15 cellular contexts compared by ENCODE assay signal in the genomic region with DNA sequence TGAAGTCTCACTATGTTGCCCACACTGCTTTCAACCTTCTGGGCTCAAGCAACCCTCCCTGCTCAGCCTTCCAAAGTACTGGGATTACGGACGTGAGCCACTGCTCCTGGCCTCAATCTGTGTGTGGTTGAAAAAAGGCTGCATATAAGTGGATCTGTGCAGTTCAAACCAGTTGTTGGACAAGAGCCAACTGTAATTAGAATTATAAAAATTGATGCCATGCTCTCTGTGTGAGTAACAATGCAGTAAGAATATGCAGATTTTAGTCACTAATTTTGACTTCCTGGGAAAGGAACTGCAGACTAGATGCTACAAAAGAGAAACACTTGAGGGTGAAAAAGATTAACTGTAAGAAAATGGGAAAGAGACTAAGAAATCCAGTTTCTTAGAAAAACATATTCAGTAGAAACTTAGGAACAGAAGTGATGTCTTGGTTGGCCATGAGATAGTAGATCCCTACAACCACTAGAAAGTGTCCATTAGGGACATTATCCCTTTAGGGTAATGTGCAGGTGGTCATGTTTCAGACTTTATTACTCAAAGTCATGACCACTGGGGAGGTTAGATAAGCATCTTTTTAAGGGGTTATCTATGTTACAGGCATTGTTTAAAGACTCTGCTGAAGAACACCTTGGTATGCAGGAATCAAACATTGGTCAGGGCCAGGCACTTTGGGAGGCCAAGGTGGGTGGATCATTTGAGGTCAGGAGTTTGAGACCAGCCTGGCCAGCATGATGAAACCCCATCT. TPM values are rescaled to one million over a fixed set of nuclear protein-coding genes. Genes with fewer than 3 reads are reported as not detected.
DNase-seq lines count a peak whose midpoint lies in the region; ATAC-seq, FAIRE-seq and TF ChIP-seq lines count a peak whose summit lies in the region.
"Had no signal": no experiment of that assay in that cellular context is flagged by ENCODE, and none has a peak within 500 bp of the region (broad histone marks: within the 10 kb centered on the region; RNA-seq: fewer than 3 reads in every experiment).

No MANE protein-coding gene starts in this region.

- H3K36me3 Mint-ChIP-seq in GM23338 (ENCODE audit: low read depth): peaks cover 15% of the 10 kb centered on the region

- H3K4me3 Mint-ChIP-seq in GM23338: no peak overlapping the region
- H3K4me3 Mint-ChIP-seq: stimulated activated naive CD8-positive, alpha-beta T cell treated with anti-CD3 and anti-CD28 coated beads, Interleukin-15, Interleukin-2, amounts not matched to agents 100 ng/mL and 50 ng/mL, for 24 hours had no signal

- no peak for TF ChIP-seq POLR2A in adrenal gland (IDR thresholded peaks at IDR 0.05)

- H3K27ac Mint-ChIP-seq in GM23338: peak overlapping the region; percentile 80
- H3K27ac Mint-ChIP-seq: stimulated activated naive CD8-positive, alpha-beta T cell treated with anti-CD3 and anti-CD28 coated beads, Interleukin-15, Interleukin-2, amounts not matched to agents 100 ng/mL and 50 ng/mL, for 24 hours had no signal

- WGBS in adrenal gland, 4 donors: 86 to 98% (median 90%) methylated on average over 2 of the region's 2 CpGs
- 92 to 94% methylated on average over 2 of the region's 2 CpGs for WGBS in pancreas, 2 donors

- FAIRE-seq in pancreas (lab: Jason Lieb, UNC): no peak
- FAIRE-seq: A204.1 had no signal

- peak; percentile 6 for DNase-seq in DMS79 treated with DMSO at 0.1 percent for 48 hours (lab: John Stamatoyannopoulos, UW)
- no peak for DNase-seq in DMS79 (lab: John Stamatoyannopoulos, UW)
- no peak for DNase-seq in GM23338 (ENCODE audit: low spot score)
- peak in 1 of 2 experiments; percentile 60 for DNase-seq in SJSA1 (ENCODE audit: low read depth in 1 of 2, low spot score in 2 of 2)
- DNase-seq in foreskin fibroblast: peak; percentile 45 to 67
- no peak for DNase-seq in AML-193 (lab: John Stamatoyannopoulos, UW)
- DNase-seq in adrenal gland: no peak
- DNase-seq in pancreas: no peak
- DNase-seq: activated CD4-positive, alpha-beta T cell treated with anti-CD3 and anti-CD28 coated beads for 1 hour; head of caudate nucleus; NCI-H2107; occipital lobe; SHP77 treated with DMSO at 0.1 percent for 48 hours had no signal

- H3K36me3 ChIP-seq in GM23338 (ENCODE audit: insufficient read depth): no peaks in the 10 kb centered on the region
- H3K36me3 ChIP-seq in SJSA1: peaks cover 38% of the 10 kb centered on the region
- peaks cover 0 to 8% of the 10 kb centered on the region in 2 donors for H3K36me3 ChIP-seq in adrenal gland (replicated peaks in 1 of 2)
- peaks cover 0 to 2% (median 0%) of the 10 kb centered on the region in 3 donors for H3K36me3 ChIP-seq in pancreas

- intact Hi-C loops in adrenal gland (cut with DNase I) (no loop called here), pancreas (cut with DNase I) (no loop called here)

- H3K27me3 ChIP-seq in GM23338 (ENCODE audit: insufficient read depth) (no peaks in the 10 kb centered on the region), SJSA1 (replicated peaks) (no peaks in the 10 kb centered on the region), adrenal gland (no peaks in the 10 kb centered on the region), pancreas (no peaks in the 10 kb centered on the region)

- H3K4me1 ChIP-seq in GM23338 (ENCODE audit: insufficient read depth): peaks cover 7% of the 10 kb centered on the region
- peaks cover 48% of the 10 kb centered on the region for H3K4me1 ChIP-seq in SJSA1 (replicated peaks)
- peaks cover 9 to 32% of the 10 kb centered on the region in 2 donors for H3K4me1 ChIP-seq in adrenal gland (replicated peaks in 1 of 2)
- peaks cover 17 to 25% (median 19%) of the 10 kb centered on the region in 3 donors for H3K4me1 ChIP-seq in pancreas

- peaks cover 93% of the 10 kb centered on the region for H3K79me2 ChIP-seq in GM23338 (replicated peaks; ENCODE audit: insufficient read depth)

- no peaks in the 10 kb centered on the region for H3K9me3 Mint-ChIP-seq in GM23338
- H3K9me3 Mint-ChIP-seq: stimulated activated naive CD8-positive, alpha-beta T cell treated with anti-CD3 and anti-CD28 coated beads, Interleukin-15, Interleukin-2, amounts not matched to agents 100 ng/mL and 50 ng/mL, for 24 hours had no signal

- peaks cover 23% of the 10 kb centered on the region for H3K4me1 Mint-ChIP-seq in GM23338

- H4K20me1 ChIP-seq in GM23338 (replicated peaks; ENCODE audit: insufficient read depth): peaks cover 30% of the 10 kb centered on the region

- no peak overlapping the region for H3K4me2 ChIP-seq in GM23338

- H3K27ac ChIP-seq in GM23338 (ENCODE audit: low read depth) (no peak overlapping the region), SJSA1 (peak overlapping the region; percentile 78), adrenal gland (no peak overlapping the region), pancreas (no peak overlapping the region)

- no peak for TF ChIP-seq CTCF in GM23338 (conservative IDR thresholded peaks at IDR 0.05; ENCODE audit: low read depth in 2 of 2)
- no peak for TF ChIP-seq CTCF in foreskin fibroblast (IDR thresholded peaks at IDR 0.05; ENCODE audit: low read depth, low read length)
- no peak for TF ChIP-seq CTCF in adrenal gland (IDR thresholded peaks at IDR 0.05)
- TF ChIP-seq CTCF in pancreas (IDR thresholded peaks at IDR 0.05): no peak

- peaks cover 2% of the 10 kb centered on the region for H3K27me3 Mint-ChIP-seq in GM23338 (ENCODE audit: insufficient read depth, low read depth, poor library complexity)
- H3K27me3 Mint-ChIP-seq: stimulated activated naive CD8-positive, alpha-beta T cell treated with anti-CD3 and anti-CD28 coated beads, Interleukin-15, Interleukin-2, amounts not matched to agents 100 ng/mL and 50 ng/mL, for 24 hours had no signal

- H2AFZ ChIP-seq in GM23338: no peak overlapping the region

- H3K9me2 ChIP-seq in GM23338 (ENCODE audit: insufficient read depth): no peaks in the 10 kb centered on the region

- ATAC-seq in GM23338 (no peak), pancreas (no peak)

- H3K4me3 ChIP-seq in GM23338: no peak overlapping the region
- no peak overlapping the region for H3K4me3 ChIP-seq in SJSA1
- no peak overlapping the region for H3K4me3 ChIP-seq in foreskin fibroblast (ENCODE audit: low read depth in 1 of 2, low read length in 2 of 2)
- no peak overlapping the region for H3K4me3 ChIP-seq in adrenal gland
- no peak overlapping the region for H3K4me3 ChIP-seq in pancreas

- H3K9me3 ChIP-seq in SJSA1 (replicated peaks) (no peaks in the 10 kb centered on the region), adrenal gland (replicated peaks in 1 of 3) (no peaks in the 10 kb centered on the region), pancreas (no peaks in the 10 kb centered on the region)

- no peaks in the 10 kb centered on the region for H3F3A ChIP-seq in GM23338 (replicated peaks; ENCODE audit: low read depth)

TF ChIP-seq in GM23338, 12 proteins besides CTCF, POLR2A, EP300 and RAD21 (continues in another document):
- TF ChIP-seq EZH2 (IDR thresholded peaks at IDR 0.05; ENCODE audit: low read depth, unreplicated experiment) (no peak), ZNF331 (CRISPR knock-in tag; IDR thresholded peaks at IDR 0.05; ENCODE audit: low read depth) (no peak), STAT1 (IDR thresholded peaks at IDR 0.05; ENCODE audit: unreplicated experiment) (no peak), JUNB (IDR thresholded peaks at IDR 0.05; ENCODE audit: unreplicated experiment) (no peak), NANOG (IDR thresholded peaks at IDR 0.05; ENCODE audit: borderline replicate concordance) (no peak), CREB1 (CRISPR knock-in tag; IDR thresholded peaks at IDR 0.05; ENCODE audit: low read depth) (no peak), ZNF114 (CRISPR knock-in tag; IDR thresholded peaks at IDR 0.05) (no peak)
- TF ChIP-seq, protein P1, sequence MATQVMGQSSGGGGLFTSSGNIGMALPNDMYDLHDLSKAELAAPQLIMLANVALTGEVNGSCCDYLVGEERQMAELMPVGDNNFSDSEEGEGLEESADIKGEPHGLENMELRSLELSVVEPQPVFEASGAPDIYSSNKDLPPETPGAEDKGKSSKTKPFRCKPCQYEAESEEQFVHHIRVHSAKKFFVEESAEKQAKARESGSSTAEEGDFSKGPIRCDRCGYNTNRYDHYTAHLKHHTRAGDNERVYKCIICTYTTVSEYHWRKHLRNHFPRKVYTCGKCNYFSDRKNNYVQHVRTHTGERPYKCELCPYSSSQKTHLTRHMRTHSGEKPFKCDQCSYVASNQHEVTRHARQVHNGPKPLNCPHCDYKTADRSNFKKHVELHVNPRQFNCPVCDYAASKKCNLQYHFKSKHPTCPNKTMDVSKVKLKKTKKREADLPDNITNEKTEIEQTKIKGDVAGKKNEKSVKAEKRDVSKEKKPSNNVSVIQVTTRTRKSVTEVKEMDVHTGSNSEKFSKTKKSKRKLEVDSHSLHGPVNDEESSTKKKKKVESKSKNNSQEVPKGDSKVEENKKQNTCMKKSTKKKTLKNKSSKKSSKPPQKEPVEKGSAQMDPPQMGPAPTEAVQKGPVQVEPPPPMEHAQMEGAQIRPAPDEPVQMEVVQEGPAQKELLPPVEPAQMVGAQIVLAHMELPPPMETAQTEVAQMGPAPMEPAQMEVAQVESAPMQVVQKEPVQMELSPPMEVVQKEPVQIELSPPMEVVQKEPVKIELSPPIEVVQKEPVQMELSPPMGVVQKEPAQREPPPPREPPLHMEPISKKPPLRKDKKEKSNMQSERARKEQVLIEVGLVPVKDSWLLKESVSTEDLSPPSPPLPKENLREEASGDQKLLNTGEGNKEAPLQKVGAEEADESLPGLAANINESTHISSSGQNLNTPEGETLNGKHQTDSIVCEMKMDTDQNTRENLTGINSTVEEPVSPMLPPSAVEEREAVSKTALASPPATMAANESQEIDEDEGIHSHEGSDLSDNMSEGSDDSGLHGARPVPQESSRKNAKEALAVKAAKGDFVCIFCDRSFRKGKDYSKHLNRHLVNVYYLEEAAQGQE (IDR thresholded peaks at IDR 0.05; ENCODE audit: unreplicated experiment): no peak
- TF ChIP-seq, protein P2, sequence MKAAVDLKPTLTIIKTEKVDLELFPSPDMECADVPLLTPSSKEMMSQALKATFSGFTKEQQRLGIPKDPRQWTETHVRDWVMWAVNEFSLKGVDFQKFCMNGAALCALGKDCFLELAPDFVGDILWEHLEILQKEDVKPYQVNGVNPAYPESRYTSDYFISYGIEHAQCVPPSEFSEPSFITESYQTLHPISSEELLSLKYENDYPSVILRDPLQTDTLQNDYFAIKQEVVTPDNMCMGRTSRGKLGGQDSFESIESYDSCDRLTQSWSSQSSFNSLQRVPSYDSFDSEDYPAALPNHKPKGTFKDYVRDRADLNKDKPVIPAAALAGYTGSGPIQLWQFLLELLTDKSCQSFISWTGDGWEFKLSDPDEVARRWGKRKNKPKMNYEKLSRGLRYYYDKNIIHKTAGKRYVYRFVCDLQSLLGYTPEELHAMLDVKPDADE (IDR thresholded peaks at IDR 0.05): no peak

RNA-seq across cellular contexts. Expression of a gene that starts 26.3 kb away (rescaled TPM):
- total RNA-seq in GM23338 (2014; rRNA removed; shearing (Covaris generic)): 24.9 and 31.6 TPM in 2 replicates
- polyA plus RNA-seq in GM23338 (2016; fragmentation: Nextera tagmentation; extraction: Ambion mirVana) (16.1 and 16.4 TPM in 2 replicates), adrenal gland (10 to 100 TPM in 1 of 3 donors, 1 to 10 TPM in 2; 5.8 to 46.3 (median 7.5) TPM), pancreas (1 to 10 TPM; 5.7 to 8.2 TPM)
- 40.1 and 62.9 TPM in 2 replicates for total RNA-seq in SJSA1 (2014; rRNA removed; shearing (Covaris generic))
- total RNA-seq in adrenal gland (10 to 100 TPM; 32.3 to 67.6 (median 54.0) TPM), pancreas (10 to 100 TPM; 19.6 to 37.0 (median 23.4) TPM)

Comparison
In these comparisons a context has a peak if more than half of its experiments do, and no peak if none do; other contexts are left out.
1. DNase-seq: peak in DMS79 treated with DMSO at 0.1 percent for 48 hours (single experiment) and foreskin fibroblast (2 of 2); none in DMS79 (single experiment), GM23338 (single experiment), AML-193 (0 of 2), adrenal gland (0 of 7) and pancreas (0 of 6).